Comparison of ENCODE assay signal across 26 cellular contexts in the genomic region with DNA sequence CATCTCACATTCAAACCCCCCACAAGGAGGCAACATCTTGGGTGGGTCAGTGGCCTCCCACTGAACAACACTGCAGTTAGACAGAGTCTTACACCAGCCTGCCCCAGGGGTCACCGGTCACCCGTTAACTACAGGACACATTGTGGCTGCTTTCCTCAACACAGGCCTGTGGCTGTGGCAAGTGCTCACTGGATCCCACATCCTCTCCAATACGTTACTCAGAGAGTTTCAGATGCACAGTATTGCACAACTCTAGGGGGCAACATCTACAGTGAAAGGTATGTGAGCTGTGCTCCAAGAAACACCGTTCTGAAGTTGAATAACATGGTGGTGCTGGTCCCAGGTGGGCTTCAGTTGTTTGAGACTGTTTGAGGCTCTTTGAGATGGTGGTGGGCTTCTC. TPM values are rescaled to one million over a fixed set of nuclear protein-coding genes. Genes with fewer than 3 reads are reported as not detected.
DNase-seq lines count a peak whose midpoint lies in the region; ATAC-seq and TF ChIP-seq lines count a peak whose summit lies in the region.
"Had no signal": no experiment of that assay in that cellular context is flagged by ENCODE, and none has a peak within 500 bp of the region (broad histone marks: within the 10 kb centered on the region; RNA-seq: fewer than 3 reads in every experiment).

No MANE protein-coding gene starts in this region.

- H3K9me3 Mint-ChIP-seq in Caco-2 (ENCODE audit: unreplicated experiment): no peaks in the 10 kb centered on the region
- H3K9me3 Mint-ChIP-seq in T-helper 1 cell treated with Interleukin-12 subunit alpha and Interleukin-12 subunit beta and Interleukin-4 antibody, amounts not matched to agents 30 μg/mL and 1 μg/mL, for 36 hours: no peaks in the 10 kb centered on the region
- H3K9me3 Mint-ChIP-seq: activated T-cell treated with anti-CD3 and anti-CD28 coated beads, Interleukin-2, amount 50 U/mL, for 24 hours; CD4-positive, alpha-beta memory T cell; H9; naive thymus-derived CD8-positive, alpha-beta T cell had no signal

- TF ChIP-seq CTCF in Caco-2 (IDR thresholded peaks at IDR 0.05; ENCODE audit: insufficient read depth in 1 of 2, low read depth in 1 of 2, low read length in 1 of 2, severe bottlenecking in 1 of 2, unreplicated experiment in 1 of 2) (no peak), dorsolateral prefrontal cortex (IDR thresholded peaks at IDR 0.05 in 54 of 56, conservative IDR thresholded peaks at IDR 0.05 in 2 of 56; ENCODE audit: low read depth in 1 of 56, partially characterized antibody in 56 of 56) (no peak)

- intact Hi-C loops in Caco-2 (cut with micrococcal nuclease; ENCODE audit: unreplicated experiment) (loop anchor here (5.0 kb wide), 1 partner anchor 35 kb away; no protein-coding TSS in a partner anchor), dorsolateral prefrontal cortex (cut with DNase I) (no loop called here), sciatic nerve (cut with DNase I) (no loop called here)

- H3K4me3 ChIP-seq in Caco-2 (ENCODE audit: low read depth, low read length) (no peak overlapping the region), dorsolateral prefrontal cortex (no peak overlapping the region)
- H3K4me3 ChIP-seq: breast epithelium, coronary artery, heart left ventricle, stomach had no signal

- H3K27me3 Mint-ChIP-seq in Caco-2 (ENCODE audit: insufficient read depth, unreplicated experiment): no peaks in the 10 kb centered on the region
- no peaks in the 10 kb centered on the region for H3K27me3 Mint-ChIP-seq in T-helper 1 cell treated with Interleukin-12 subunit alpha and Interleukin-12 subunit beta and Interleukin-4 antibody, amounts not matched to agents 30 μg/mL and 1 μg/mL, for 36 hours (ENCODE audit: low read depth)

- H3K36me3 Mint-ChIP-seq in Caco-2 (ENCODE audit: insufficient read depth, unreplicated experiment): no peaks in the 10 kb centered on the region
- peaks cover 3% of the 10 kb centered on the region for H3K36me3 Mint-ChIP-seq in T-helper 1 cell treated with Interleukin-12 subunit alpha and Interleukin-12 subunit beta and Interleukin-4 antibody, amounts not matched to agents 30 μg/mL and 1 μg/mL, for 36 hours (ENCODE audit: low read depth)
- H3K36me3 Mint-ChIP-seq: CD4-positive, alpha-beta memory T cell; naive thymus-derived CD8-positive, alpha-beta T cell had no signal

- BruUV-seq in Caco-2 (replicated peaks; lab: Mats Ljungman, UMichigan): no TSS peak

- H3K9me3 ChIP-seq in Caco-2: no peaks in the 10 kb centered on the region
- H3K9me3 ChIP-seq: breast epithelium, heart left ventricle, stomach had no signal

- CTCF ChIA-PET in Caco-2 (lab: Charles Lee): no interaction called here

- DNase-seq in CMK (ENCODE audit: low read depth) (peak; percentile 37), Caco-2 (no peak), dorsolateral prefrontal cortex (no peak), sciatic nerve (ENCODE audit: low spot score) (no peak)
- DNase-seq in activated CD4-positive, CD25-positive, alpha-beta regulatory T cell treated with anti-CD3 and anti-CD28 coated beads, Interleukin-2, amount 50 U/mL, for 72 hours: no peak
- DNase-seq: activated CD4-positive, alpha-beta T cell treated with anti-CD3 and anti-CD28 coated beads, Interleukin-2, amount 50 U/mL, for 4 hours; activated T-cell treated with anti-CD3 and anti-CD28 coated beads, Interleukin-2, amount 50 U/mL, for 24 hours; CD4-positive, alpha-beta memory T cell; DMS53; H9; heart left ventricle; Kasumi-1; left colon; naive thymus-derived CD8-positive, alpha-beta T cell; NCI-H1436 treated with DMSO at 0.1 percent for 48 hours; NCI-H2171; NCI-H526; OCI-M1; SHP77; small intestine; stomach; SW 1271 had no signal

- H3K27me3 ChIP-seq in Caco-2 (replicated peaks; ENCODE audit: control insufficient read depth, insufficient read depth, low read length) (no peaks in the 10 kb centered on the region), dorsolateral prefrontal cortex (no peaks in the 10 kb centered on the region)
- H3K27me3 ChIP-seq: breast epithelium, heart left ventricle, stomach had no signal

- H3K4me1 Mint-ChIP-seq in Caco-2 (ENCODE audit: low read depth, unreplicated experiment): peaks cover 29% of the 10 kb centered on the region
- peaks cover 68% of the 10 kb centered on the region for H3K4me1 Mint-ChIP-seq in T-helper 1 cell treated with Interleukin-12 subunit alpha and Interleukin-12 subunit beta and Interleukin-4 antibody, amounts not matched to agents 30 μg/mL and 1 μg/mL, for 36 hours (ENCODE audit: low read depth)

- ATAC-seq in sciatic nerve (no peak), HG03469 (IDR thresholded peaks at IDR 0.05; ENCODE audit: unreplicated experiment) (no peak)
- ATAC-seq: heart left ventricle; left colon; naive thymus-derived CD8-positive, alpha-beta T cell had no signal

- peak overlapping the region; percentile 81 for H3K27ac Mint-ChIP-seq in Caco-2 (ENCODE audit: unreplicated experiment)
- H3K27ac Mint-ChIP-seq in T-helper 1 cell treated with Interleukin-12 subunit alpha and Interleukin-12 subunit beta and Interleukin-4 antibody, amounts not matched to agents 30 μg/mL and 1 μg/mL, for 36 hours: peak overlapping the region; percentile 71
- H3K27ac Mint-ChIP-seq: activated T-cell treated with anti-CD3 and anti-CD28 coated beads, Interleukin-2, amount 50 U/mL, for 24 hours had no signal

- peak overlapping the region in 37 of 59 donors; percentile 1 to 93 (median 85) for H3K27ac ChIP-seq in dorsolateral prefrontal cortex
- H3K27ac ChIP-seq: breast epithelium, coronary artery, stomach had no signal

- H3K36me3 ChIP-seq in Caco-2 (ENCODE audit: control insufficient read depth, insufficient read depth, low read length): no peaks in the 10 kb centered on the region
- H3K36me3 ChIP-seq: breast epithelium, heart left ventricle had no signal

- POLR2A ChIA-PET in Caco-2 (lab: Charles Lee): no interaction called here

- H3K4me1 ChIP-seq in Caco-2: peaks cover 45% of the 10 kb centered on the region

- H3K4me3 Mint-ChIP-seq in Caco-2 (ENCODE audit: unreplicated experiment): peak overlapping the region; percentile 16
- H3K4me3 Mint-ChIP-seq in T-helper 1 cell treated with Interleukin-12 subunit alpha and Interleukin-12 subunit beta and Interleukin-4 antibody, amounts not matched to agents 30 μg/mL and 1 μg/mL, for 36 hours: peak overlapping the region; percentile 53
- H3K4me3 Mint-ChIP-seq: activated T-cell treated with anti-CD3 and anti-CD28 coated beads, Interleukin-2, amount 50 U/mL, for 24 hours; CD4-positive, alpha-beta memory T cell; H9; naive thymus-derived CD8-positive, alpha-beta T cell had no signal

RNA-seq across cellular contexts. Expression of a gene that starts 41.0 kb away (rescaled TPM):
- 56.5 and 60.9 TPM in 2 replicates for total RNA-seq in Caco-2 (2022)
- 10 to 100 TPM; 22.0 to 78.0 (median 36.6) TPM for total RNA-seq in dorsolateral prefrontal cortex
- 71.2 TPM for total RNA-seq in sciatic nerve
